15 cellular contexts compared by ENCODE assay signal in the genomic region with DNA sequence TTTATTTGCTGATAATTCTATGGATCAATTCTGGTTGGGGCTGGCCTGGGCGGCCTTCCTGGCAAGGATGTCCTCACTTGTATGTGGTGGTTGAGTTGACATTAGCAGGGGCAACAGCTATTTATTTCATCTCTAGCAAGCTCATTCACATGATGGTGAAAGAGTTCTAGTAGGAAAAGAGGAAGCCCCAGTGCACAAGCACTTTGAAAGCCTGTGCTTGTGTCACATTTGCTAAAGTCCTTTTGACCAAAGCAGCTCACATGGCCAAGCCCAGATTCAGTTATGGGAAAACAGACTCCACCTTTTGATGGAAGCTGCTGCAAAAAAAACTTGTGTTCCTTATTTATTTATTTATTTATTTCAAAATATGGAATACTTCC.
"Had no signal": no experiment of that assay in that cellular context is flagged by ENCODE, and none has a peak within 500 bp of the region (broad histone marks: within the 10 kb centered on the region; RNA-seq: fewer than 3 reads in every experiment).

No MANE protein-coding gene starts in this region.

- ATAC-seq: left ventricle myocardium superior; sciatic nerve; stimulated activated naive B cell treated with anti-CD40 and anti-IgM and Interleukin-4, amounts not matched to agents 10 μg/mL and 1 μg/mL and 100 μg/mL, for 72 hours had no signal

- H3K9me3 ChIP-seq: adrenal gland had no signal

- H3K4me3 ChIP-seq: adrenal gland, spleen, transverse colon had no signal

- H3K36me3 ChIP-seq: transverse colon had no signal

- H3K27me3 ChIP-seq: adrenal gland, spleen, transverse colon had no signal

- H3K27ac ChIP-seq: adrenal gland, transverse colon had no signal

- DNase-seq: activated CD4-positive, alpha-beta T cell treated with anti-CD3 and anti-CD28 coated beads, Interleukin-2, amount 10 ng/mL, durations not matched to agents 7 days and 5 days; activated CD4-positive, CD25-positive, alpha-beta regulatory T cell; activated naive CD4-positive, alpha-beta T cell treated with anti-CD3 and anti-CD28 coated beads, Interleukin-2, amount 50 U/mL, for 16 hours; activated T-cell treated with anti-CD3 and anti-CD28 coated beads for 4 hours; adrenal gland; cortex of kidney; effector CD8-positive, alpha-beta T cell; left ventricle myocardium superior; mesendoderm; nephron progenitor cell; spleen; stimulated activated CD4-positive, alpha-beta T cell treated with anti-CD3 and anti-CD28 coated beads, Interleukin-2, amount 100 ng/mL, for 24 hours; stimulated activated naive B cell treated with anti-CD40 and anti-IgM and Interleukin-4, amounts not matched to agents 10 μg/mL and 1 μg/mL and 100 μg/mL, for 72 hours; transverse colon had no signal
